In the genomic region with DNA sequence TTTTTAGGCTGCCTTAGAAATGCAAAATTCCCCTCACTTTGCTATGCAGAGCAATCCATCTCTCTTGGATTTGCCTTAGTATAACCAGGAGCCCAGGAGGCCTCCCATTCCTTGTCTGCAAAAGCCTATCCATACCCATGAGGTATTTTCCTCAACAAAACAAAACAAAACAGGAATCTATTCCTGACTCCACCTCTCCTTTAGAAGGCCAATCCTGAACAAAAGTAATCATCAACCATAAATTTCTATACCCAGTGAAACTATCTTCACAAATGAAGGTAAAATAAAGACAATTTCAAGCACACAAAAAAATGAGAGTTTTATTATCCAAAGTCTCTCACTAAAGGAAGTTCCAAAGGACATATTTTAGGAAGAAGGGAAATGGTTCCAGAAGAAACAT, we compare ENCODE assay signal across 29 cellular contexts.
"Had no signal": no experiment of that assay in that cellular context is flagged by ENCODE, and none has a peak within 500 bp of the region (broad histone marks: within the 10 kb centered on the region; RNA-seq: fewer than 3 reads in every experiment).

No MANE protein-coding gene starts in this region.

- H3K27ac Mint-ChIP-seq: activated CD4-positive, alpha-beta memory T cell treated with anti-CD3 and anti-CD28 coated beads, Interleukin-2, amount 10 ng/mL, durations not matched to agents 7 days and 5 days; activated CD4-positive, alpha-beta T cell treated with anti-CD3 and anti-CD28 coated beads, Interleukin-2, amount 10 ng/mL, durations not matched to agents 7 days and 5 days; activated naive CD8-positive, alpha-beta T cell; activated T-cell treated with anti-CD3 and anti-CD28 coated beads, Interleukin-2, amount 50 U/mL, for 24 hours; activated T-cell treated with anti-CD3 and anti-CD28 coated beads, Interleukin-2, amount 50 U/mL, for 72 hours; effector memory CD8-positive, alpha-beta T cell had no signal

- H3K36me3 ChIP-seq: esophagus muscularis mucosa, gastrocnemius medialis, heart left ventricle had no signal

- H3K4me1 Mint-ChIP-seq: activated CD4-positive, alpha-beta memory T cell treated with anti-CD3 and anti-CD28 coated beads, Interleukin-2, amount 10 ng/mL, durations not matched to agents 7 days and 5 days had no signal

- H3K4me3 Mint-ChIP-seq: activated CD4-positive, alpha-beta memory T cell treated with anti-CD3 and anti-CD28 coated beads, Interleukin-2, amount 10 ng/mL, durations not matched to agents 7 days and 5 days; activated CD4-positive, alpha-beta T cell treated with anti-CD3 and anti-CD28 coated beads, Interleukin-2, amount 10 ng/mL, durations not matched to agents 7 days and 5 days; activated naive CD8-positive, alpha-beta T cell; activated T-cell treated with anti-CD3 and anti-CD28 coated beads, Interleukin-2, amount 50 U/mL, for 24 hours; activated T-cell treated with anti-CD3 and anti-CD28 coated beads, Interleukin-2, amount 50 U/mL, for 72 hours; effector memory CD8-positive, alpha-beta T cell had no signal

- H3K4me3 ChIP-seq: body of pancreas, esophagus muscularis mucosa, gastrocnemius medialis, heart left ventricle had no signal

- H3K27me3 ChIP-seq: body of pancreas, esophagus muscularis mucosa, gastrocnemius medialis, heart left ventricle had no signal

- H3K27ac ChIP-seq: body of pancreas, esophagus muscularis mucosa, foreskin keratinocyte, heart left ventricle had no signal

- H3K4me1 ChIP-seq: body of pancreas, foreskin keratinocyte had no signal

- ATAC-seq: activated T-cell treated with anti-CD3 and anti-CD28 coated beads, Interleukin-2, amount 50 U/mL, for 72 hours; body of pancreas; effector memory CD8-positive, alpha-beta T cell; foreskin keratinocyte; heart left ventricle had no signal

- DNase-seq: activated CD4-positive, alpha-beta memory T cell treated with anti-CD3 and anti-CD28 coated beads, Interleukin-2, amount 10 ng/mL, durations not matched to agents 7 days and 5 days; activated CD4-positive, alpha-beta T cell treated with anti-CD3 and anti-CD28 coated beads for 1 hour; activated CD4-positive, alpha-beta T cell treated with anti-CD3 and anti-CD28 coated beads for 4 hours; activated CD4-positive, alpha-beta T cell treated with anti-CD3 and anti-CD28 coated beads, Interleukin-2, amount 10 ng/mL, durations not matched to agents 7 days and 5 days; activated CD4-positive, alpha-beta T cell treated with anti-CD3 and anti-CD28 coated beads, Interleukin-2, amount 50 U/mL, for 4 hours; activated CD8-positive, alpha-beta memory T cell treated with anti-CD3 and anti-CD28 coated beads, Interleukin-2, amount 50 U/mL, for 48 hours; activated gamma-delta T cell treated with Interleukin-2 at 50 U/mL for 16 hours; activated naive CD4-positive, alpha-beta T cell treated with anti-CD3 and anti-CD28 coated beads, Interleukin-2, amount 50 U/mL, for 16 hours; activated naive CD4-positive, alpha-beta T cell treated with Interleukin-2 at 50 U/mL for 16 hours; activated T-cell treated with anti-CD3 and anti-CD28 coated beads for 4 hours; activated T-cell treated with anti-CD3 and anti-CD28 coated beads, Interleukin-2, amount 50 U/mL, for 24 hours; activated T-cell treated with anti-CD3 and anti-CD28 coated beads, Interleukin-2, amount 50 U/mL, for 72 hours; amniotic stem cell; anterior cingulate cortex; body of pancreas; caudate nucleus; cortex of kidney; dermis blood vessel endothelial cell; effector CD4-positive, alpha-beta T cell; effector memory CD8-positive, alpha-beta T cell; erythroblast; foreskin keratinocyte; gastrocnemius medialis; glutamatergic neuron; heart left ventricle; T-helper 2 cell had no signal

- H3K27me3 Mint-ChIP-seq: effector memory CD8-positive, alpha-beta T cell had no signal

- H3K9me3 ChIP-seq: body of pancreas, esophagus muscularis mucosa, gastrocnemius medialis had no signal

- FAIRE-seq: colon had no signal
